1 cellular context compared by ENCODE assay signal in the genomic region with DNA sequence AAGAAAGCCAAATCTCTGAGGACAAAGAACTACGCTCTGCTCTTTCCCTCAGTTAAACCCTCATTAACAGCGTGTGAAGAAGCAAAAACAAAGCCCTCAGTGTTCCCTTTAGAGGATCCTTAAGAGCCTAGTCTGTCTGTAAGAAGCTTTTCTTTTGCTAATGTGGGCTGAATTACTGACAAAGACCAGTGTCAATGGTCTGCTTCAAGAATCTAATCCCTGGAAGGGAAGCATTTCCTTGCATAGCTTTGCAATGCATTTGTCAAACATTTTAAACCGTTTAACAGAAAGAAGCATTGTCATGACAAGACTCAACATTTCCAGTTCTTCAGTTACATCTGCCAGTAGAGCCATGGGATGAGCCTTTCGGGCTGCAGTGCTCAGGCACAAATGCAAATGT.
TF ChIP-seq lines count a peak whose summit lies in the region.

No MANE protein-coding gene starts in this region.

TF ChIP-seq in IMR-90, 13 proteins besides CTCF, POLR2A, EP300 and RAD21 (continued from another document):
- TF ChIP-seq USF2 (IDR thresholded peaks at IDR 0.05; ENCODE audit: low read depth, low read length) (no peak), CEBPB (IDR thresholded peaks at IDR 0.05; ENCODE audit: low read depth, low read length) (no peak), SMC3 (IDR thresholded peaks at IDR 0.05; ENCODE audit: low read depth, low read length) (no peak), FOS (IDR thresholded peaks at IDR 0.05; ENCODE audit: low read depth, low read length) (no peak), ELK1 (IDR thresholded peaks at IDR 0.05; ENCODE audit: borderline replicate concordance, low read depth, low read length) (no peak), NFE2L2 (IDR thresholded peaks at IDR 0.05; ENCODE audit: low read depth, low read length) (no peak), MAZ (IDR thresholded peaks at IDR 0.05; ENCODE audit: borderline replicate concordance, low read depth, low read length) (no peak)
